In genomic region chr12:65994318-65994717, GRCh38 we compare ENCODE assay signal across 26 cellular contexts.
"Had no signal": no experiment of that assay in that cellular context is flagged by ENCODE, and none has a peak within 500 bp of the region (broad histone marks: within the 10 kb centered on the region; RNA-seq: fewer than 3 reads in every experiment).

No MANE protein-coding gene starts in this region.

- H3K4me3 Mint-ChIP-seq: mesothelial cell of epicardium, naive B cell had no signal

- H3K36me3 Mint-ChIP-seq: mesothelial cell of epicardium, naive B cell had no signal

- ATAC-seq: gastrocnemius medialis, heart right ventricle, left colon, left lung, left ventricle myocardium superior, lower lobe of right lung, mucosa of descending colon had no signal

- FAIRE-seq: colon, endothelial cell of umbilical vein, islet of Langerhans, keratinocyte had no signal

- H3K27ac ChIP-seq: coronary artery, dorsolateral prefrontal cortex, esophagus squamous epithelium, gastrocnemius medialis, heart right ventricle, left lung, lower lobe of right lung had no signal

- H3K27ac Mint-ChIP-seq: mesothelial cell of epicardium, naive B cell had no signal

- H3K9me3 ChIP-seq: esophagus squamous epithelium, gastrocnemius medialis, heart right ventricle, left lung, lower lobe of right lung, mucosa of descending colon had no signal

- H3K9me3 Mint-ChIP-seq: naive B cell had no signal

- DNase-seq: dermis blood vessel endothelial cell; dorsolateral prefrontal cortex; effector CD4-positive, alpha-beta T cell; effector memory CD4-positive, alpha-beta T cell; esophagus squamous epithelium; foreskin fibroblast; foreskin melanocyte; gastrocnemius medialis; glutamatergic neuron; head of caudate nucleus; heart right ventricle; hippocampal formation; kidney glomerular epithelial cell; left colon; left lung; left ventricle myocardium superior; lower lobe of right lung; mesenchymal stem cell; mucosa of descending colon; naive B cell had no signal

- H3K4me1 Mint-ChIP-seq: naive B cell had no signal

- H3K36me3 ChIP-seq: esophagus squamous epithelium, gastrocnemius medialis, heart right ventricle, left lung, lower lobe of right lung had no signal

- H3K4me3 ChIP-seq: coronary artery, dorsolateral prefrontal cortex, esophagus squamous epithelium, gastrocnemius medialis, heart right ventricle, left lung, lower lobe of right lung, mucosa of descending colon had no signal

- H3K4me1 ChIP-seq: esophagus squamous epithelium, gastrocnemius medialis, heart right ventricle, left lung, lower lobe of right lung had no signal
